31 cellular contexts compared by ENCODE assay signal in the genomic region with DNA sequence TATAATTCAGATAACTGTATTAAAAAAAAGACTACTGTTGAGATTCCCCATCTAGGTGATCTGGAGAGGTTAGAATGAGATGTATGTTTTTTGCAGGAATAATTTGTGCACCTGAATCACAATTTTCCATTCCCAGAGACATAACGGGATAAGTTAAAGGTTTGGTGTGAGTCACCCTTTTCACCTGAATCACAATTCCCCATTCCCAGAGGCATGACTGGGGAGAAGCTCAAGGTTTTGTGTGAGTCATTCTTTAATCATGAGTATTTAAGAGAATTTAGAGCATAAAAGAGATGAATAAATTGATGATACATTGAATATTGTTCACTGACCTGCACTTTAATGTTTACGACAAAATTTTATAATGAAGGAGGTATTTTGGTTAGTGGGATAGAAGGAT. TPM values are rescaled to one million over a fixed set of nuclear protein-coding genes. Genes with fewer than 3 reads are reported as not detected.
"Had no signal": no experiment of that assay in that cellular context is flagged by ENCODE, and none has a peak within 500 bp of the region (broad histone marks: within the 10 kb centered on the region; RNA-seq: fewer than 3 reads in every experiment).

No MANE protein-coding gene starts in this region.

- H3K27me3 ChIP-seq: Peyer's patch had no signal

- H3K36me3 ChIP-seq: MG63, Peyer's patch had no signal

- H3K9me3 Mint-ChIP-seq: activated CD4-positive, alpha-beta memory T cell treated with anti-CD3 and anti-CD28 coated beads, Interleukin-2, amount 10 ng/mL, durations not matched to agents 7 days and 5 days; activated naive CD4-positive, alpha-beta T cell treated with anti-CD3 and anti-CD28 coated beads for 36 hours; activated T-helper 17 cell treated with anti-CD3 and anti-CD28 coated beads, Interleukin-2, amount 50 U/mL, for 72 hours had no signal

- H3K4me3 Mint-ChIP-seq: activated CD4-positive, alpha-beta memory T cell treated with anti-CD3 and anti-CD28 coated beads, Interleukin-2, amount 10 ng/mL, durations not matched to agents 7 days and 5 days; activated naive CD4-positive, alpha-beta T cell treated with anti-CD3 and anti-CD28 coated beads for 36 hours; activated naive CD8-positive, alpha-beta T cell; activated T-helper 17 cell treated with anti-CD3 and anti-CD28 coated beads, Interleukin-2, amount 50 U/mL, for 72 hours; T-helper 17 cell; WTC11 had no signal

- H3K4me1 Mint-ChIP-seq: activated CD4-positive, alpha-beta memory T cell treated with anti-CD3 and anti-CD28 coated beads, Interleukin-2, amount 10 ng/mL, durations not matched to agents 7 days and 5 days; activated T-helper 17 cell treated with anti-CD3 and anti-CD28 coated beads, Interleukin-2, amount 50 U/mL, for 72 hours; WTC11 had no signal

- H3K4me3 ChIP-seq: MG63, Peyer's patch had no signal

- H3K36me3 Mint-ChIP-seq: activated naive CD8-positive, alpha-beta T cell had no signal

- H3K27ac Mint-ChIP-seq: activated CD4-positive, alpha-beta memory T cell treated with anti-CD3 and anti-CD28 coated beads, Interleukin-2, amount 10 ng/mL, durations not matched to agents 7 days and 5 days; activated naive CD4-positive, alpha-beta T cell treated with anti-CD3 and anti-CD28 coated beads for 36 hours; activated naive CD8-positive, alpha-beta T cell; activated T-helper 17 cell treated with anti-CD3 and anti-CD28 coated beads, Interleukin-2, amount 50 U/mL, for 72 hours; T-helper 17 cell; WTC11 had no signal

- H3K9me3 ChIP-seq: MG63, Peyer's patch had no signal

- ATAC-seq: activated T-helper 17 cell treated with anti-CD3 and anti-CD28 coated beads, Interleukin-2, amount 50 U/mL, for 72 hours; T-helper 17 cell; WTC11 had no signal

- DNase-seq: activated CD4-positive, alpha-beta memory T cell treated with anti-CD3 and anti-CD28 coated beads, Interleukin-2, amount 10 ng/mL, durations not matched to agents 7 days and 5 days; activated CD4-positive, alpha-beta T cell treated with anti-CD3 and anti-CD28 coated beads for 48 hours; activated CD4-positive, CD25-positive, alpha-beta regulatory T cell treated with anti-CD3 and anti-CD28 coated beads, Interleukin-2, amount 50 U/mL, for 72 hours; activated gamma-delta T cell; activated naive CD4-positive, alpha-beta T cell treated with anti-CD3 and anti-CD28 coated beads for 36 hours; activated T-cell treated with anti-CD3 and anti-CD28 coated beads for 4 hours; activated T-cell treated with anti-CD3 and anti-CD28 coated beads, Interleukin-2, amount 50 U/mL, for 48 hours; central memory CD4-positive, alpha-beta T cell; KG1; MG63; MV-4-11; NCI-H1092 treated with DMSO at 0.1 percent for 48 hours; NCI-H1417 treated with DMSO at 0.1 percent for 48 hours; NCI-H1694; NCI-H2029; NCI-H2107; NCI-H2171 treated with DMSO at 0.1 percent for 48 hours; NCI-H345; NCI-H510A; NCI-H526 treated with DMSO at 0.1 percent for 48 hours; NCI-H82; OCI-M1; Peyer's patch; SIG-M5; T-helper 17 cell; T-helper 9 cell had no signal

- H3K27ac ChIP-seq: Peyer's patch had no signal

RNA-seq across cellular contexts. Expression of gene OR7A5, which starts 9.0 kb away (rescaled TPM):
- total RNA-seq: activated CD4-positive, alpha-beta memory T cell treated with anti-CD3 and anti-CD28 coated beads, Interleukin-2, amount 10 ng/mL, durations not matched to agents 7 days and 5 days; activated CD8-positive, alpha-beta memory T cell treated with anti-CD3 and anti-CD28 coated beads for 36 hours; activated naive CD4-positive, alpha-beta T cell treated with anti-CD3 and anti-CD28 coated beads for 36 hours; activated T-helper 17 cell treated with anti-CD3 and anti-CD28 coated beads, Interleukin-2, amount 50 U/mL, for 72 hours; Peyer's patch; T-helper 17 cell; WTC11 had no signal

RNA-seq across cellular contexts. Expression of gene OR7C1, which starts 9.0 kb away (rescaled TPM):
- total RNA-seq: activated CD4-positive, alpha-beta memory T cell treated with anti-CD3 and anti-CD28 coated beads, Interleukin-2, amount 10 ng/mL, durations not matched to agents 7 days and 5 days; activated CD8-positive, alpha-beta memory T cell treated with anti-CD3 and anti-CD28 coated beads for 36 hours; activated naive CD4-positive, alpha-beta T cell treated with anti-CD3 and anti-CD28 coated beads for 36 hours; activated T-helper 17 cell treated with anti-CD3 and anti-CD28 coated beads, Interleukin-2, amount 50 U/mL, for 72 hours; Peyer's patch; T-helper 17 cell; WTC11 had no signal

RNA-seq across cellular contexts. Expression of gene OR7A10, which starts 22.7 kb away (rescaled TPM):
- total RNA-seq: activated CD4-positive, alpha-beta memory T cell treated with anti-CD3 and anti-CD28 coated beads, Interleukin-2, amount 10 ng/mL, durations not matched to agents 7 days and 5 days; activated CD8-positive, alpha-beta memory T cell treated with anti-CD3 and anti-CD28 coated beads for 36 hours; activated naive CD4-positive, alpha-beta T cell treated with anti-CD3 and anti-CD28 coated beads for 36 hours; activated T-helper 17 cell treated with anti-CD3 and anti-CD28 coated beads, Interleukin-2, amount 50 U/mL, for 72 hours; LHCN-M2; Peyer's patch; T-helper 17 cell; WTC11 had no signal

RNA-seq across cellular contexts. Expression of gene OR7A17, which starts 59.9 kb away (rescaled TPM):
- total RNA-seq: activated CD4-positive, alpha-beta memory T cell treated with anti-CD3 and anti-CD28 coated beads, Interleukin-2, amount 10 ng/mL, durations not matched to agents 7 days and 5 days; activated CD8-positive, alpha-beta memory T cell treated with anti-CD3 and anti-CD28 coated beads for 36 hours; activated naive CD4-positive, alpha-beta T cell treated with anti-CD3 and anti-CD28 coated beads for 36 hours; activated T-helper 17 cell treated with anti-CD3 and anti-CD28 coated beads, Interleukin-2, amount 50 U/mL, for 72 hours; LHCN-M2; Peyer's patch; T-helper 17 cell; WTC11 had no signal
